ENCODE assay signal across 30 cellular contexts in genomic region chr20:56769971-56770570, GRCh38.
"Had no signal": no experiment of that assay in that cellular context is flagged by ENCODE, and none has a peak within 500 bp of the region (broad histone marks: within the 10 kb centered on the region; RNA-seq: fewer than 3 reads in every experiment).

No MANE protein-coding gene starts in this region.

- H3K9ac ChIP-seq: SK-N-SH had no signal

- H3K4me2 ChIP-seq: SK-N-SH had no signal

- H3K27ac Mint-ChIP-seq: activated CD4-positive, alpha-beta memory T cell treated with anti-CD3 and anti-CD28 coated beads for 36 hours; activated CD4-positive, alpha-beta T cell treated with anti-CD3 and anti-CD28 coated beads, Interleukin-2, amount 10 ng/mL, durations not matched to agents 7 days and 5 days; activated naive CD4-positive, alpha-beta T cell treated with anti-CD3 and anti-CD28 coated beads, Interleukin-2, amount 50 U/mL, for 72 hours; activated naive CD8-positive, alpha-beta T cell treated with anti-CD3 and anti-CD28 coated beads, Interleukin-2, amount 50 U/mL, for 24 hours had no signal

- ATAC-seq: activated naive CD4-positive, alpha-beta T cell treated with anti-CD3 and anti-CD28 coated beads, Interleukin-2, amount 50 U/mL, for 72 hours; activated naive CD8-positive, alpha-beta T cell treated with anti-CD3 and anti-CD28 coated beads, Interleukin-2, amount 50 U/mL, for 24 hours; activated T-cell treated with anti-CD3 and anti-CD28 coated beads, Interleukin-2, amount 50 U/mL, for 4 hours had no signal

- H3K27me3 Mint-ChIP-seq: activated CD4-positive, alpha-beta memory T cell treated with anti-CD3 and anti-CD28 coated beads for 36 hours; activated naive CD8-positive, alpha-beta T cell treated with anti-CD3 and anti-CD28 coated beads, Interleukin-2, amount 50 U/mL, for 24 hours had no signal

- H3K4me1 ChIP-seq: ascending aorta, breast epithelium, Peyer's patch, SJCRH30 had no signal

- H3K27ac ChIP-seq: ascending aorta, breast epithelium, Peyer's patch, RWPE1, SJCRH30, VCaP had no signal

- DNase-seq: activated CD4-positive, alpha-beta memory T cell treated with anti-CD3 and anti-CD28 coated beads for 36 hours; activated CD4-positive, alpha-beta T cell treated with anti-CD3 and anti-CD28 coated beads, Interleukin-2, amount 10 ng/mL, durations not matched to agents 7 days and 5 days; activated CD4-positive, CD25-positive, alpha-beta regulatory T cell; activated CD8-positive, alpha-beta memory T cell treated with anti-CD3 and anti-CD28 coated beads for 24 hours; activated effector memory CD4-positive, alpha-beta T cell treated with anti-CD3 and anti-CD28 coated beads, Interleukin-2, amount 50 U/mL, for 16 hours; activated naive CD4-positive, alpha-beta T cell treated with Interleukin-2 at 50 U/mL for 16 hours; activated naive CD8-positive, alpha-beta T cell treated with anti-CD3 and anti-CD28 coated beads, Interleukin-2, amount 50 U/mL, for 24 hours; activated T-cell treated with anti-CD3 and anti-CD28 coated beads, Interleukin-2, amount 50 U/mL, for 4 hours; amniotic stem cell; caudate nucleus; KBM-7; MG63; MV-4-11; NCI-H1092 treated with DMSO at 0.1 percent for 48 hours; NCI-H1436; NCI-H1694 treated with DMSO at 0.1 percent for 48 hours; NCI-H2029 treated with DMSO at 0.1 percent for 48 hours; NCI-H446; NCI-H524 treated with DMSO at 0.1 percent for 48 hours; NCI-H82; Peyer's patch; Right ventricle myocardium superior; SJCRH30; SK-N-SH; T-helper 1 cell had no signal

- H3K36me3 Mint-ChIP-seq: activated CD4-positive, alpha-beta memory T cell treated with anti-CD3 and anti-CD28 coated beads for 36 hours; activated naive CD4-positive, alpha-beta T cell treated with anti-CD3 and anti-CD28 coated beads, Interleukin-2, amount 50 U/mL, for 72 hours had no signal

- H3K9me3 Mint-ChIP-seq: activated CD4-positive, alpha-beta memory T cell treated with anti-CD3 and anti-CD28 coated beads for 36 hours; activated CD4-positive, alpha-beta T cell treated with anti-CD3 and anti-CD28 coated beads, Interleukin-2, amount 10 ng/mL, durations not matched to agents 7 days and 5 days; activated naive CD4-positive, alpha-beta T cell treated with anti-CD3 and anti-CD28 coated beads, Interleukin-2, amount 50 U/mL, for 72 hours; activated naive CD8-positive, alpha-beta T cell treated with anti-CD3 and anti-CD28 coated beads, Interleukin-2, amount 50 U/mL, for 24 hours had no signal

- H3K4me3 ChIP-seq: ascending aorta, breast epithelium, MG63, Peyer's patch, SJCRH30 had no signal

- H3K4me1 Mint-ChIP-seq: activated CD4-positive, alpha-beta T cell treated with anti-CD3 and anti-CD28 coated beads, Interleukin-2, amount 10 ng/mL, durations not matched to agents 7 days and 5 days; activated naive CD8-positive, alpha-beta T cell treated with anti-CD3 and anti-CD28 coated beads, Interleukin-2, amount 50 U/mL, for 24 hours had no signal

- H3K27me3 ChIP-seq: ascending aorta, breast epithelium, MG63, Peyer's patch had no signal

- H3K4me3 Mint-ChIP-seq: activated CD4-positive, alpha-beta memory T cell treated with anti-CD3 and anti-CD28 coated beads for 36 hours; activated CD4-positive, alpha-beta T cell treated with anti-CD3 and anti-CD28 coated beads, Interleukin-2, amount 10 ng/mL, durations not matched to agents 7 days and 5 days; activated naive CD8-positive, alpha-beta T cell treated with anti-CD3 and anti-CD28 coated beads, Interleukin-2, amount 50 U/mL, for 24 hours; activated T-cell treated with anti-CD3 and anti-CD28 coated beads, Interleukin-2, amount 50 U/mL, for 4 hours had no signal

- H3K9me3 ChIP-seq: ascending aorta, breast epithelium, Peyer's patch, SJCRH30, SK-N-SH had no signal
